In genomic region chr3:139758654-139759291, GRCh38 we compare ENCODE assay signal across 15 cellular contexts.
DNase-seq lines count a peak whose midpoint lies in the region; ATAC-seq, FAIRE-seq and TF ChIP-seq lines count a peak whose summit lies in the region.
"Had no signal": no experiment of that assay in that cellular context is flagged by ENCODE, and none has a peak within 500 bp of the region (broad histone marks: within the 10 kb centered on the region; RNA-seq: fewer than 3 reads in every experiment).

No MANE protein-coding gene starts in this region.

- peaks cover 19% of the 10 kb centered on the region for H3K4me1 ChIP-seq in astrocyte (ENCODE audit: insufficient read depth, low read length)

- FAIRE-seq in astrocyte (lab: Jason Lieb, UNC) = no peak
- FAIRE-seq: frontal cortex, kidney had no signal

- no peaks in the 10 kb centered on the region for H3K9me3 ChIP-seq in astrocyte (ENCODE audit: insufficient read depth, low read depth, low read length)

- no peak overlapping the region for H2AFZ ChIP-seq in astrocyte (ENCODE audit: low read depth, low read length)

- H4K20me1 ChIP-seq in astrocyte (ENCODE audit: insufficient read depth, low read length) = no peaks in the 10 kb centered on the region

- no peaks in the 10 kb centered on the region for H3K9me3 Mint-ChIP-seq in astrocyte (ENCODE audit: unreplicated experiment)
- no peaks in the 10 kb centered on the region for H3K9me3 Mint-ChIP-seq in progenitor cell of endocrine pancreas (ENCODE audit: low read depth)
- H3K9me3 Mint-ChIP-seq: naive thymus-derived CD8-positive, alpha-beta T cell had no signal

- H3K36me3 Mint-ChIP-seq in astrocyte (ENCODE audit: low read depth, unreplicated experiment) (no peaks in the 10 kb centered on the region), progenitor cell of endocrine pancreas (ENCODE audit: insufficient read depth) (no peaks in the 10 kb centered on the region)
- H3K36me3 Mint-ChIP-seq: naive thymus-derived CD8-positive, alpha-beta T cell had no signal

- H3K27ac Mint-ChIP-seq in astrocyte (ENCODE audit: unreplicated experiment) (peak overlapping the region; percentile 85), progenitor cell of endocrine pancreas (peak overlapping the region; percentile 81)

- H3K4me3 ChIP-seq in astrocyte (ENCODE audit: insufficient read depth, low read depth, low read length) = no peak overlapping the region
- H3K4me3 ChIP-seq: skin epidermis had no signal

- H3K9ac ChIP-seq in astrocyte (ENCODE audit: low read length) = no peak overlapping the region

- DNase-seq in ELF-1 (ENCODE audit: low read depth, low spot score) (peak; percentile 85), astrocyte (ENCODE audit: low read depth) (peak; percentile 94), left cardiac atrium (no peak), progenitor cell of endocrine pancreas (ENCODE audit: low spot score, unreplicated experiment) (no peak), SHP77 treated with DMSO at 0.1 percent for 48 hours (lab: John Stamatoyannopoulos, UW) (no peak), T1000 (lab: John Stamatoyannopoulos, UW) (no peak)
- DNase-seq in activated CD4-positive, alpha-beta T cell treated with anti-CD3 and anti-CD28 coated beads, Interleukin-2, amount 50 U/mL, for 48 hours = no peak
- DNase-seq: activated CD4-positive, CD25-positive, alpha-beta regulatory T cell treated with anti-CD3 and anti-CD28 coated beads, Interleukin-2, amount 50 U/mL, for 72 hours; activated T-cell treated with anti-CD3 and anti-CD28 coated beads, Interleukin-2, amount 50 U/mL, for 1 hour; kidney; naive thymus-derived CD8-positive, alpha-beta T cell; NCI-H1105 had no signal

- H3K4me1 Mint-ChIP-seq in astrocyte (ENCODE audit: low read depth, unreplicated experiment) (peaks cover 20% of the 10 kb centered on the region), progenitor cell of endocrine pancreas (ENCODE audit: low read depth) (peaks cover 5% of the 10 kb centered on the region)

- intact Hi-C loops in left cardiac atrium (cut with DNase I) = no loop called here

- no peaks in the 10 kb centered on the region for H3K79me2 ChIP-seq in astrocyte (ENCODE audit: insufficient read depth, low read length)

- H3K27me3 Mint-ChIP-seq in astrocyte (ENCODE audit: low read depth, unreplicated experiment) (no peaks in the 10 kb centered on the region), progenitor cell of endocrine pancreas (no peaks in the 10 kb centered on the region)
- H3K27me3 Mint-ChIP-seq: naive thymus-derived CD8-positive, alpha-beta T cell had no signal

- no peaks in the 10 kb centered on the region for H3K36me3 ChIP-seq in astrocyte (ENCODE audit: insufficient read depth, low read length)

- H3K4me3 Mint-ChIP-seq in astrocyte (ENCODE audit: unreplicated experiment) (no peak overlapping the region), progenitor cell of endocrine pancreas (ENCODE audit: low read depth) (no peak overlapping the region)
- H3K4me3 Mint-ChIP-seq: naive thymus-derived CD8-positive, alpha-beta T cell had no signal

- H3K4me2 ChIP-seq in astrocyte (ENCODE audit: low read length) = peak overlapping the region; percentile 27

- no peaks in the 10 kb centered on the region for H3K27me3 ChIP-seq in astrocyte (ENCODE audit: insufficient read depth, low read length)

- peak overlapping the region; percentile 19 for H3K27ac ChIP-seq in astrocyte (ENCODE audit: low read depth, low read length)
- H3K27ac ChIP-seq: skin epidermis had no signal

- ATAC-seq in left cardiac atrium (peak; percentile 77 to 81), HG03097 (IDR thresholded peaks at IDR 0.05; ENCODE audit: low FRiP score, unreplicated experiment) (no peak)
- ATAC-seq: naive thymus-derived CD8-positive, alpha-beta T cell had no signal

- no peak for TF ChIP-seq CTCF in astrocyte (IDR thresholded peaks at IDR 0.05; ENCODE audit: insufficient read depth, low read depth, low read length)
- TF ChIP-seq CTCF in progenitor cell of endocrine pancreas (IDR thresholded peaks at IDR 0.05; ENCODE audit: unreplicated experiment) = no peak

Comparison
In these comparisons a context has a peak if more than half of its experiments do, and no peak if none do; other contexts are left out.
1. DNase-seq: peak in ELF-1 (single experiment) and astrocyte (single experiment); none in left cardiac atrium (single experiment), progenitor cell of endocrine pancreas (single experiment), SHP77 treated with DMSO at 0.1 percent for 48 hours (single experiment), T1000 (single experiment) and activated CD4-positive, alpha-beta T cell treated with anti-CD3 and anti-CD28 coated beads, Interleukin-2, amount 50 U/mL, for 48 hours (0 of 2).